23 cellular contexts compared by ENCODE assay signal in genomic region chr14:69880851-69881250, GRCh38. TPM values are rescaled to one million over a fixed set of nuclear protein-coding genes. Genes with fewer than 3 reads are reported as not detected.
A peak's percentile ranks its signal among the peaks of the same experiment; 100 is the strongest.
DNase-seq lines count a peak whose midpoint lies in the region; ATAC-seq, FAIRE-seq and TF ChIP-seq lines count a peak whose summit lies in the region.
"Had no signal": no experiment of that assay in that cellular context is flagged by ENCODE, and none has a peak within 500 bp of the region (broad histone marks: within the 10 kb centered on the region; RNA-seq: fewer than 3 reads in every experiment).

No MANE protein-coding gene starts in this region.

- peaks cover 27% of the 10 kb centered on the region for H3K4me1 ChIP-seq in SJCRH30
- H3K4me1 ChIP-seq in foreskin keratinocyte: peaks cover 10% of the 10 kb centered on the region
- peaks cover 8% of the 10 kb centered on the region for H3K4me1 ChIP-seq in osteoblast (ENCODE audit: insufficient read depth, low read length)
- H3K4me1 ChIP-seq: Caco-2, colonic mucosa, parathyroid adenoma had no signal

- peak overlapping the region; percentile 86 for H3K4me2 ChIP-seq in osteoblast (ENCODE audit: insufficient read depth, low read length)

- DNase-seq in HTR-8/SVneo (ENCODE audit: insufficient read length, low spot score) (no peak), SJCRH30 (peak in 1 of 2 experiments; percentile 16), foreskin keratinocyte (no peak), osteoblast (ENCODE audit: insufficient read length, low spot score, missing footprints) (no peak), GM10266 (ENCODE audit: extremely low spot score) (no peak), GM03348 (ENCODE audit: low spot score) (no peak), mucosa of gallbladder (ENCODE audit: low spot score) (no peak)
- no peak for DNase-seq in stimulated activated CD8-positive, alpha-beta memory T cell treated with anti-CD3 and anti-CD28 coated beads, Interleukin-4, amount 100 ng/mL, for 48 hours
- DNase-seq: activated CD4-positive, alpha-beta T cell treated with anti-CD3 and anti-CD28 coated beads, Interleukin-2, amount 50 U/mL, for 1 hour; activated naive CD4-positive, alpha-beta T cell treated with anti-CD3 and anti-CD28 coated beads for 36 hours; activated T-cell treated with anti-CD3 and anti-CD28 coated beads for 4 hours; Caco-2; colonic mucosa; HCEC 1CT; left lung; NCI-H1092 treated with DMSO at 0.1 percent for 48 hours; NCI-H774; stimulated activated CD4-positive, alpha-beta T cell treated with anti-CD3 and anti-CD28 coated beads, Interleukin-4, amount 100 ng/mL, for 4 hours had no signal

- H3K27ac ChIP-seq in SJCRH30 (no peak overlapping the region), foreskin keratinocyte (peak overlapping the region; percentile 82), osteoblast (ENCODE audit: low read depth, low read length) (no peak overlapping the region)
- H3K27ac ChIP-seq: colonic mucosa, left lung, parathyroid adenoma, suprapubic skin had no signal

- no peak overlapping the region for H2AFZ ChIP-seq in osteoblast (ENCODE audit: low read length)
- H2AFZ ChIP-seq: parathyroid adenoma had no signal

- H3K9me3 ChIP-seq in SJCRH30 (replicated peaks) (0 out of 2 replicates have a peak, but pooled peaks cover 3% of the 10 kb centered on the region), osteoblast (ENCODE audit: low read depth, low read length) (no peaks in the 10 kb centered on the region)
- H3K9me3 ChIP-seq: Caco-2, colonic mucosa, left lung, suprapubic skin had no signal

- no peaks in the 10 kb centered on the region for H3K27me3 ChIP-seq in SJCRH30
- no peaks in the 10 kb centered on the region for H3K27me3 ChIP-seq in foreskin keratinocyte
- H3K27me3 ChIP-seq in osteoblast (ENCODE audit: insufficient read depth, low read length): peaks cover 6% of the 10 kb centered on the region

- no peak for ATAC-seq in foreskin keratinocyte
- ATAC-seq: GM12878, left lung had no signal

- H3K79me2 ChIP-seq in osteoblast (ENCODE audit: insufficient read depth, low read length): no peaks in the 10 kb centered on the region
- H3K79me2 ChIP-seq: parathyroid adenoma had no signal

- H3K4me3 ChIP-seq in SJCRH30 (peak overlapping the region; percentile 65), osteoblast (ENCODE audit: insufficient read depth, low read length) (no peak overlapping the region)
- H3K4me3 ChIP-seq: colonic mucosa, GM12878, left lung had no signal

- no peaks in the 10 kb centered on the region for H4K20me1 ChIP-seq in osteoblast (ENCODE audit: insufficient read depth, low read length)

- FAIRE-seq in HTR-8/SVneo (lab: Jason Lieb, UNC): peak; percentile 46
- FAIRE-seq: astrocyte, frontal cortex, GM12878 had no signal

- H3K36me3 ChIP-seq in SJCRH30 (no peaks in the 10 kb centered on the region), osteoblast (ENCODE audit: insufficient read depth, low read length) (no peaks in the 10 kb centered on the region)
- H3K36me3 ChIP-seq: colonic mucosa, left lung, suprapubic skin had no signal

- TF ChIP-seq CTCF in foreskin keratinocyte (conservative IDR thresholded peaks at IDR 0.05): no peak
- TF ChIP-seq CTCF in osteoblast (IDR thresholded peaks at IDR 0.05; ENCODE audit: extremely low read depth, low read depth, low read length): no peak
- no peak for TF ChIP-seq CTCF in GM10266 (IDR thresholded peaks at IDR 0.05; ENCODE audit: control insufficient read depth, insufficient read depth, low read depth, missing control alignments)

RNA-seq across cellular contexts. Expression of gene SMOC1, which starts 1.6 kb away (rescaled TPM):
- total RNA-seq in SJCRH30 (2014; rRNA removed; shearing (Covaris generic)): 12.8 and 15.6 TPM in 2 replicates
- 23.1 and 49.3 TPM in 2 replicates for total RNA-seq in foreskin keratinocyte
- 27.2 and 54.2 TPM in 2 replicates for polyA plus RNA-seq in foreskin keratinocyte
- 25.7 and 34.8 TPM in 2 replicates for total RNA-seq in osteoblast
- 3.1 TPM for total RNA-seq in mucosa of gallbladder
- total RNA-seq: activated naive CD4-positive, alpha-beta T cell treated with anti-CD3 and anti-CD28 coated beads for 36 hours had no signal
